8 cellular contexts compared by ENCODE assay signal in the genomic region with DNA sequence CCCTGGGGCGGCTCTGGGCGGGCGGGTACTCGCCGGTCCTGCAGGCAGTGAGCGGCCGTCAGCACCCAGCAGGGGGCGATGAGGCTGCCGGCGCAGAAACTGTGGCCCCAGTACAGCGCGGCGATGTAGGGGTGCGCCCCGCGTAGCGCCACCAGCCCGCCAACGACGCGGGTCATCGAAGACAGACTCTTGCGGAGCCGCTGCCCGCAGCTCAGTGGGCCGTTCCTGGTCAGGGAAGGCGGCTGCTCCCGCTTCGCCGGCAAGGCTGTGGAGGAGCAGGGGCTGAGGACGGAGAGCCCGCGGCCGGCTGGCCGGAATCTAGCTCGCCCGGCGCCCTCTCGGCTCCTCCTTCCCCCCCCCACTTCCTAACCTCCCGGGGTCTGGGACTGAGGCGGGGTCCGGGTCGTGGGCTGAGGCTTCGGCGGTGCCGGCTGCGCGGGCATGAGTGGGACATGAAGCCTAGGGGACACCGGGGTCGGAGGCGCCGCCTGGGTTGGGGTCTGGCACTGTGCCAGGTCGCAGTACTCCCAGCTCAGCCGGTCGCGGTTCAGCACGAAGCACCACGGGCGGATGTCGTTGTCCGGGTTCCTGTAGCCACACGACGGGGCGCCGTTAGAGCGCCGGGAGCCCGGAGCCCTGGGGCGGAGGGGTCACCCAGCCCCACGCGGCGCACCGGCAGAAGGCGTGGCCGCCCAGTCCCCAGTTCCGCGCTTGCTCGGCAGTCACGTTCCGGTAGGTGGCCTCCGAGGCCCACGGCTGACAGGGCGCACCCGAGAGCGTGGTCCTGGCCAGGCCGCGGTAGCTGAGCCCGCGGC. TPM values are rescaled to one million over a fixed set of nuclear protein-coding genes. Genes with fewer than 3 reads are reported as not detected.
A peak's percentile ranks its signal among the peaks of the same experiment; 100 is the strongest.
DNase-seq lines count a peak whose midpoint lies in the region; ATAC-seq and TF ChIP-seq lines count a peak whose summit lies in the region.

No MANE protein-coding gene starts in this region.

- H3K4me1 Mint-ChIP-seq in naive B cell, result peaks cover 32 to 47% (median 46%) of the 10 kb centered on the region in 3 donors
- H3K4me1 Mint-ChIP-seq in stimulated activated memory B cell treated with anti-CD40 and anti-IgM and Interleukin-4, amounts not matched to agents 10 μg/mL and 1 μg/mL and 100 μg/mL, for 72 hours, result peaks cover 43% of the 10 kb centered on the region

- H3K4me3 ChIP-seq in esophagus squamous epithelium, result peak overlapping the region; percentile 41 to 79 (median 72)

- H3K9me3 ChIP-seq in esophagus squamous epithelium, result no peaks in the 10 kb centered on the region

- peaks cover 8 to 30% (median 10%) of the 10 kb centered on the region in 3 donors for H3K27me3 Mint-ChIP-seq in naive B cell
- peaks cover 27% of the 10 kb centered on the region for H3K27me3 Mint-ChIP-seq in stimulated activated memory B cell treated with anti-CD40 and anti-IgM and Interleukin-4, amounts not matched to agents 10 μg/mL and 1 μg/mL and 100 μg/mL, for 72 hours

- no peaks in the 10 kb centered on the region for H3K36me3 ChIP-seq in esophagus squamous epithelium

- H3K27me3 ChIP-seq in esophagus squamous epithelium, result peaks cover 0 to 56% (median 15%) of the 10 kb centered on the region in 4 donors

- H3K27ac ChIP-seq in esophagus squamous epithelium, result peak overlapping the region; percentile 83 to 90 (median 88)

- peak overlapping the region; percentile 67 to 91 (median 84) for H3K4me3 Mint-ChIP-seq in naive B cell
- peak overlapping the region; percentile 77 for H3K4me3 Mint-ChIP-seq in stimulated activated memory B cell treated with anti-CD40 and anti-IgM and Interleukin-4, amounts not matched to agents 10 μg/mL and 1 μg/mL and 100 μg/mL, for 72 hours

- peak; percentile 60 to 89 (median 82) for TF ChIP-seq CTCF in esophagus squamous epithelium (IDR thresholded peaks at IDR 0.05)

- 0% methylated on average over 2 of the region's 89 CpGs; no CpG with 5 or more reads in 1 of the 2 donors for WGBS in esophagus squamous epithelium, 2 donors

- no peaks in the 10 kb centered on the region for H3K36me3 Mint-ChIP-seq in naive B cell
- H3K36me3 Mint-ChIP-seq in stimulated activated memory B cell treated with anti-CD40 and anti-IgM and Interleukin-4, amounts not matched to agents 10 μg/mL and 1 μg/mL and 100 μg/mL, for 72 hours, result no peaks in the 10 kb centered on the region

- H3K27ac Mint-ChIP-seq in naive B cell, result peak overlapping the region in 4 of 6 donors; percentile 51 to 83 (median 77)
- peak overlapping the region; percentile 27 for H3K27ac Mint-ChIP-seq in stimulated activated memory B cell treated with anti-CD40 and anti-IgM and Interleukin-4, amounts not matched to agents 10 μg/mL and 1 μg/mL and 100 μg/mL, for 72 hours

- ATAC-seq in GM19463 (IDR thresholded peaks at IDR 0.05; ENCODE audit: unreplicated experiment) (peak; percentile 71), HG03571 (IDR thresholded peaks at IDR 0.05; ENCODE audit: unreplicated experiment) (peak; percentile 76), naive B cell (ENCODE audit: low read depth in 2 of 2) (peak; percentile 76 to 79)
- peak; percentile 92 for ATAC-seq in stimulated activated memory B cell treated with anti-CD40 and anti-IgM and Interleukin-4, amounts not matched to agents 10 μg/mL and 1 μg/mL and 100 μg/mL, for 72 hours

- peak in 1 of 4 donors; percentile 4 for TF ChIP-seq POLR2A in esophagus squamous epithelium (IDR thresholded peaks at IDR 0.05)

- peaks cover 29 to 52% (median 34%) of the 10 kb centered on the region in 3 donors for H3K4me1 ChIP-seq in esophagus squamous epithelium

- intact Hi-C loops in esophagus squamous epithelium (cut with DNase I), result no loop called here

- in situ Hi-C loops in Caki2 (cut with HindIII; ENCODE audit: low pct_unique_long_range_greater_than_20kb, low sequenced_read_pairs), result no loop called here

- H3K9me3 Mint-ChIP-seq in naive B cell, result no peaks in the 10 kb centered on the region
- no peaks in the 10 kb centered on the region for H3K9me3 Mint-ChIP-seq in stimulated activated memory B cell treated with anti-CD40 and anti-IgM and Interleukin-4, amounts not matched to agents 10 μg/mL and 1 μg/mL and 100 μg/mL, for 72 hours

- DNase-seq in Caki2 (ENCODE audit: low read depth) (peak; percentile 84), OCI-M1 (lab: John Stamatoyannopoulos, UW) (peak; percentile 91), esophagus squamous epithelium (lab: John Stamatoyannopoulos, UW) (no peak), naive B cell (peak; percentile 84)
- DNase-seq in activated T-cell treated with anti-CD3 and anti-CD28 coated beads, Interleukin-2, amount 50 U/mL, for 1 hour, result peak; percentile 87

RNA-seq across cellular contexts. Expression of gene PFN3, which starts 3.6 kb away (rescaled TPM):
- not detected in 2 replicates for total RNA-seq in Caki2 (2014; rRNA removed; shearing (Covaris generic); ENCODE audit: low replicate concordance)
- total RNA-seq in esophagus squamous epithelium, result 1 to 10 TPM in 1 of 4 donors, not detected in 3; 2.0 TPM
- not detected for polyA plus RNA-seq in naive B cell (ENCODE audit: low read depth in 6 of 6)

RNA-seq across cellular contexts. Expression of gene F12, which starts 5.3 kb away (rescaled TPM):
- total RNA-seq in Caki2 (2014; rRNA removed; shearing (Covaris generic); ENCODE audit: low replicate concordance), result 39.4 and 58.6 TPM in 2 replicates
- total RNA-seq in esophagus squamous epithelium, result 10 to 100 TPM; 10.7 to 25.4 (median 19.6) TPM
- polyA plus RNA-seq in naive B cell (ENCODE audit: low read depth in 6 of 6), result 1 to 10 TPM in 1 of 6 donors, under 1 TPM in 2, not detected in 3; 0.56 to 1.4 (median 0.57) TPM

RNA-seq across cellular contexts. Expression of gene SLC34A1, which starts 19.8 kb away (rescaled TPM):
- total RNA-seq in Caki2 (2014; rRNA removed; shearing (Covaris generic); ENCODE audit: low replicate concordance), result 0.64 and 1.5 TPM in 2 replicates
- total RNA-seq in esophagus squamous epithelium, result under 1 TPM; 0.15 to 0.47 (median 0.25) TPM
- polyA plus RNA-seq in naive B cell (ENCODE audit: low read depth in 6 of 6), result not detected

RNA-seq across cellular contexts. Expression of gene GRK6, which starts 22.4 kb away (rescaled TPM):
- 60.9 and 65.2 TPM in 2 replicates for total RNA-seq in Caki2 (2014; rRNA removed; shearing (Covaris generic); ENCODE audit: low replicate concordance)
- total RNA-seq in esophagus squamous epithelium, result 10 to 100 TPM; 24.6 to 39.7 (median 29.5) TPM
- 100 to 1,000 TPM in 2 of 6 donors, 10 to 100 TPM in 4; 66.5 to 178 (median 98.1) TPM for polyA plus RNA-seq in naive B cell (ENCODE audit: low read depth in 6 of 6)

RNA-seq across cellular contexts. Expression of gene PRR7, which starts 42.6 kb away (rescaled TPM):
- total RNA-seq in Caki2 (2014; rRNA removed; shearing (Covaris generic); ENCODE audit: low replicate concordance), result 49.8 and 50.5 TPM in 2 replicates
- 1 to 10 TPM; 5.0 to 7.7 (median 6.4) TPM for total RNA-seq in esophagus squamous epithelium
- polyA plus RNA-seq in naive B cell (ENCODE audit: low read depth in 6 of 6), result 10 to 100 TPM; 16.2 to 39.5 (median 25.7) TPM
